12 cellular contexts compared by ENCODE assay signal in the genomic region with DNA sequence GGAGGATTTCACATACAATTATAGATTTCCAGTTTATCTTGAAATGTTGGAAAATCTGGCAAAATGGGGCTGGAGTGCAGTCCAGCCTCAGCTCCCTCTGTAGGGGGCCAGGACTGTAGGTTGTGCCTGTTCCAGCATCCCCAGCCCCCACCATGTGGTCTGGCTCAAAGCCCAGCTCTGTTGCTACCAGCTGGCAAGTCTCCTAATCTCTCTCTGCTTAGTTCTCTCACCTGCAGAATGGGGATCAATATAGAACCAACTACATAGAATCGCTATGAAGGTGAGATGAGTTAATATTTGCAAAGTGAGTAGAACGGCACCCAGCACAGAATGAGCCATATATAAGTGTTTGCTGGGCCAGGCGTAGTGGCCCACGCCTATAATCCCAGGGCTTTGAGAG. TPM values are rescaled to one million over a fixed set of nuclear protein-coding genes. Genes with fewer than 3 reads are reported as not detected.
DNase-seq lines count a peak whose midpoint lies in the region; ATAC-seq and TF ChIP-seq lines count a peak whose summit lies in the region.
"Had no signal": no experiment of that assay in that cellular context is flagged by ENCODE, and none has a peak within 500 bp of the region (broad histone marks: within the 10 kb centered on the region; RNA-seq: fewer than 3 reads in every experiment).

No MANE protein-coding gene starts in this region.

- POLR2A ChIA-PET in activated CD8-positive, alpha-beta T cell treated with anti-CD3 and anti-CD28 coated beads for 36 hours (lab: Charles Lee): no interaction called here

- H3K27ac Mint-ChIP-seq in activated CD8-positive, alpha-beta T cell treated with anti-CD3 and anti-CD28 coated beads for 36 hours: no peak overlapping the region
- H3K27ac Mint-ChIP-seq: activated T-cell treated with anti-CD3 and anti-CD28 coated beads, Interleukin-2, amount 50 U/mL, for 24 hours; B cell; endodermal cell had no signal

- H3K9me3 Mint-ChIP-seq in activated CD8-positive, alpha-beta T cell treated with anti-CD3 and anti-CD28 coated beads for 36 hours: no peaks in the 10 kb centered on the region
- H3K9me3 Mint-ChIP-seq: activated T-cell treated with anti-CD3 and anti-CD28 coated beads, Interleukin-2, amount 50 U/mL, for 24 hours; endodermal cell had no signal

- H3K4me1 Mint-ChIP-seq in activated CD8-positive, alpha-beta T cell treated with anti-CD3 and anti-CD28 coated beads for 36 hours (ENCODE audit: low read depth): peaks cover 18% of the 10 kb centered on the region

- no peaks in the 10 kb centered on the region for H3K36me3 Mint-ChIP-seq in activated CD8-positive, alpha-beta T cell treated with anti-CD3 and anti-CD28 coated beads for 36 hours (ENCODE audit: low read depth)

- DNase-seq in DMS153 (lab: John Stamatoyannopoulos, UW) (peak; percentile 99), NCI-H146 treated with DMSO at 0.1 percent for 48 hours (lab: John Stamatoyannopoulos, UW; ENCODE audit: unreplicated experiment) (peak; percentile 90), NCI-H774 (lab: John Stamatoyannopoulos, UW) (peak; percentile 83), iris pigment epithelial cell (ENCODE audit: low read depth) (peak; percentile 20)
- no peak for DNase-seq in activated CD8-positive, alpha-beta T cell treated with anti-CD3 and anti-CD28 coated beads for 36 hours
- DNase-seq: activated T-cell treated with anti-CD3 and anti-CD28 coated beads, Interleukin-2, amount 50 U/mL, for 24 hours; endodermal cell; lower lobe of right lung had no signal

- peaks cover 16% of the 10 kb centered on the region for H3K27me3 Mint-ChIP-seq in activated CD8-positive, alpha-beta T cell treated with anti-CD3 and anti-CD28 coated beads for 36 hours

- intact Hi-C loops in activated CD8-positive, alpha-beta T cell treated with anti-CD3 and anti-CD28 coated beads for 36 hours (cut with micrococcal nuclease): no loop called here

- H3K4me3 Mint-ChIP-seq in activated CD8-positive, alpha-beta T cell treated with anti-CD3 and anti-CD28 coated beads for 36 hours: no peak overlapping the region
- H3K4me3 Mint-ChIP-seq: activated T-cell treated with anti-CD3 and anti-CD28 coated beads, Interleukin-2, amount 50 U/mL, for 24 hours; B cell; endodermal cell had no signal

- CTCF ChIA-PET in activated CD8-positive, alpha-beta T cell treated with anti-CD3 and anti-CD28 coated beads for 36 hours (lab: Charles Lee): interaction anchor here (1.3 to 2.4 kb wide), 2 partner anchors 18 to 20 kb away, joined by 3 to 10 read pairs; no protein-coding TSS in a partner anchor

- no peak for ATAC-seq in activated CD8-positive, alpha-beta T cell treated with anti-CD3 and anti-CD28 coated beads for 36 hours
- ATAC-seq in HG02798 (IDR thresholded peaks at IDR 0.05; ENCODE audit: poor library complexity, unreplicated experiment) (no peak), HG02678 (IDR thresholded peaks at IDR 0.05; ENCODE audit: unreplicated experiment) (no peak), HG02852 (IDR thresholded peaks at IDR 0.05; ENCODE audit: unreplicated experiment) (no peak)
- ATAC-seq: lower lobe of right lung had no signal

- TF ChIP-seq CTCF in activated CD8-positive, alpha-beta T cell treated with anti-CD3 and anti-CD28 coated beads for 36 hours (IDR thresholded peaks at IDR 0.05): no peak

RNA-seq across cellular contexts. Expression of gene TARDBP, which starts 50.0 kb away (rescaled TPM):
- total RNA-seq in activated CD8-positive, alpha-beta T cell treated with anti-CD3 and anti-CD28 coated beads for 36 hours: 100 to 1,000 TPM; 152 to 163 TPM
